Comparison of ENCODE assay signal across 21 cellular contexts in the genomic region with DNA sequence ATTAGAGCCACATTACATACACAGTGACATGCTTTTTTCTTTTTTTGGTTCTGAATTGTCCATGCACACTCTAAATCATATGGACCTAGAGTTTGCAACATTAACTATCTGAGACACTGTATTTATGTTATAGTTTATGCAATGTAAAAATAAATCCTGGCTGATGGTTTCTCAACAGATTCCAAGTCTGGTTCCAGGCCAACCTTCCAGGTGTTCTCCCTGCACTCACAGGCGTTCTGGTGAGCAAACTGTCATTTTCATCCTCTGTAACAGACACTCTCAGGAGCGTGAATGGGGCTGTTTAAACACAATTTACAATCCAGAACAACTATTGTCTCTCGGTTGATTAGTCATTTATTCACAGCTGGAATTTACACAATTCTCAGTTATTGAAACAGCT. TPM values are rescaled to one million over a fixed set of nuclear protein-coding genes. Genes with fewer than 3 reads are reported as not detected.
DNase-seq lines count a peak whose midpoint lies in the region; ATAC-seq and TF ChIP-seq lines count a peak whose summit lies in the region.
"Had no signal": no experiment of that assay in that cellular context is flagged by ENCODE, and none has a peak within 500 bp of the region (broad histone marks: within the 10 kb centered on the region; RNA-seq: fewer than 3 reads in every experiment).

No MANE protein-coding gene starts in this region.

- no peak for ATAC-seq in HG03139 (IDR thresholded peaks at IDR 0.05; ENCODE audit: unreplicated experiment)
- no peak for ATAC-seq in HG02870 (IDR thresholded peaks at IDR 0.05; ENCODE audit: unreplicated experiment)
- ATAC-seq: GM12878, HCT116 had no signal

- H2BK5ac ChIP-seq in mesendoderm (ENCODE audit: low read length) = no peak overlapping the region

- no peak overlapping the region for H3K4me3 Mint-ChIP-seq in HFFc6
- H3K4me3 Mint-ChIP-seq: CD14-positive monocyte had no signal

- H3K27me3 Mint-ChIP-seq in HFFc6 (ENCODE audit: insufficient read depth) = no peaks in the 10 kb centered on the region; the same call in 1 of the 2 replicates

- H4K5ac ChIP-seq in mesendoderm (ENCODE audit: low read length) = no peak overlapping the region

- peaks cover 4% of the 10 kb centered on the region; the same call in 1 of the 2 replicates for H3K9me3 Mint-ChIP-seq in HFFc6

- WGBS in mesendoderm (ENCODE audit: extremely low coverage, insufficient coverage, low lambda C conversion rate) = no CpG with 5 or more reads among the region's 3 CpGs

- H3K27ac Mint-ChIP-seq in HFFc6 = no peak overlapping the region
- H3K27ac Mint-ChIP-seq: CD14-positive monocyte had no signal

- peaks cover 4% of the 10 kb centered on the region for H3K4me1 ChIP-seq in mesendoderm (ENCODE audit: control insufficient read depth, low read depth, low read length)

- no peak overlapping the region for H4K8ac ChIP-seq in mesendoderm (ENCODE audit: low read depth, low read length)

- no peak overlapping the region for H2BK15ac ChIP-seq in mesendoderm (replicated peaks; ENCODE audit: low read depth)

- H3K4me2 ChIP-seq in mesendoderm (ENCODE audit: low read length) = no peak overlapping the region

- H3K56ac ChIP-seq in mesendoderm (ENCODE audit: low read length) = no peak overlapping the region

- H3K27me3 ChIP-seq in mesendoderm (ENCODE audit: insufficient read depth, low read length, poor library complexity) = no peaks in the 10 kb centered on the region

- no peak overlapping the region for H3K4me3 ChIP-seq in mesendoderm (ENCODE audit: low read length)
- H3K4me3 ChIP-seq: GM12878, GM23248, SK-N-MC had no signal

- no peaks in the 10 kb centered on the region for H3K36me3 ChIP-seq in mesendoderm (ENCODE audit: control insufficient read depth, insufficient read depth, low read length)

- no peaks in the 10 kb centered on the region for H3K79me1 ChIP-seq in mesendoderm (ENCODE audit: low read length)

- H3K9ac ChIP-seq in mesendoderm (ENCODE audit: low read length) = no peak overlapping the region
- H3K9ac ChIP-seq: GM23248 had no signal

- no peak overlapping the region for H3K4ac ChIP-seq in mesendoderm (ENCODE audit: low read depth, low read length)

- peaks cover 22% of the 10 kb centered on the region for H3K36me3 Mint-ChIP-seq in HFFc6 (ENCODE audit: low read depth)

- no peak overlapping the region for H2AK5ac ChIP-seq in mesendoderm (ENCODE audit: low read length)

- no peaks in the 10 kb centered on the region for H3K4me1 Mint-ChIP-seq in HFFc6 (ENCODE audit: low read depth)
- H3K4me1 Mint-ChIP-seq: CD14-positive monocyte had no signal

- DNase-seq in COR-L47 (lab: John Stamatoyannopoulos, UW) (peak; percentile 73), NCI-H1092 (lab: John Stamatoyannopoulos, UW) (peak; percentile 51), NCI-H2081 treated with DMSO at 0.1 percent for 48 hours (lab: John Stamatoyannopoulos, UW) (peak; percentile 82), NCI-H774 (lab: John Stamatoyannopoulos, UW) (peak; percentile 60), HFFc6 (no peak), mesendoderm (no peak)
- DNase-seq: Calu3, DND-41, GDM1, GM23248, KG1, Right ventricle myocardium superior, T-helper 1 cell, T1000 had no signal

- H3K27ac ChIP-seq in mesendoderm (ENCODE audit: low read depth, low read length) = no peak overlapping the region
- H3K27ac ChIP-seq: GM23248, SK-N-MC had no signal

- no peak overlapping the region for H2BK120ac ChIP-seq in mesendoderm (ENCODE audit: low read depth, low read length)

- no peaks in the 10 kb centered on the region for H3K79me2 ChIP-seq in mesendoderm (ENCODE audit: control insufficient read depth, insufficient read depth, low read length)

- TF ChIP-seq CTCF in HFFc6 (IDR thresholded peaks at IDR 0.05) = no peak

- no peak overlapping the region for H3K18ac ChIP-seq in mesendoderm (ENCODE audit: low read length)

- no peak overlapping the region for H3K23ac ChIP-seq in mesendoderm (ENCODE audit: low read length)

RNA-seq across cellular contexts. Expression of gene ANKK1, which starts 36.5 kb away (rescaled TPM):
- not detected for total RNA-seq in HFFc6 (2021; fragmentation: NEBNext Ultra II Directional; extraction: Animal tissue kit (Norgen Biotek cat#: 25700))
- polyA plus RNA-seq in mesendoderm (2013, experiment 1 of 2) = 0.04 TPM
- polyA plus RNA-seq in mesendoderm (2013, experiment 2 of 2) = 0.04 TPM
- total RNA-seq: GM12878, GM23248, Right ventricle myocardium superior had no signal
- polyA plus RNA-seq: GM12878, GM23248 had no signal

RNA-seq across cellular contexts. Expression of gene TTC12, which starts 36.7 kb away (rescaled TPM):
- total RNA-seq in HFFc6 (2021; fragmentation: NEBNext Ultra II Directional; extraction: Animal tissue kit (Norgen Biotek cat#: 25700)) = 10 to 100 TPM in 2 of 6 experiments, 1 to 10 TPM in 4; 7.4 to 11.4 (median 9.5) TPM
- polyA plus RNA-seq in mesendoderm (2013, experiment 1 of 2) = 5.7 TPM
- 5.0 TPM for polyA plus RNA-seq in mesendoderm (2013, experiment 2 of 2)
- total RNA-seq: A673 had no signal

Comparison
In these comparisons a context has a peak if more than half of its experiments do, and no peak if none do; other contexts are left out.
1. DNase-seq: peak in COR-L47 (single experiment), NCI-H1092 (single experiment), NCI-H2081 treated with DMSO at 0.1 percent for 48 hours (single experiment) and NCI-H774 (single experiment); none in HFFc6 (single experiment) and mesendoderm (single experiment).